Comparison of ENCODE assay signal across 8 cellular contexts in the genomic region with DNA sequence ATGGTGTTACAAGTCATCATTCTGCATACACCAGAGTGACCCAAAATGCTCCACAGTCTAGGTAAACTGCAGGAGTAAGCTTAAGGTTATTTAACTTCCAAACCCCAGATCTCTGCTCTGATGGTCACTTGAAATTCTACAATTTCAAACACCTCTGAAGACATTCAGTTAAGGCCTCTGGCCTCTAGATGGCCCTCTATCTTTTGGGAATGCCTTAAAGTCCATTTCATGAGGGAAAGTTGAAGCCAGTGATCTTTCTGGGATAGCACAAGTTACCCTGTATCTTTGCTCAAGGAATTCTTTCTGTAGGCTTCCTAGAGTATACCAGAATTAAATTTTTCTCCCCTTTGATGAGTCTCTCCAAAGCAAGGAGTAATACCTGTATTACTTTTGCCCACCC. TPM values are rescaled to one million over a fixed set of nuclear protein-coding genes. Genes with fewer than 3 reads are reported as not detected.
DNase-seq lines count a peak whose midpoint lies in the region; ATAC-seq, FAIRE-seq and TF ChIP-seq lines count a peak whose summit lies in the region.
"Not testable (repeated sequence)": the region's sequence is repeated elsewhere in the genome, so short reads cannot be mapped to it uniquely, and the experiment has no call there.

No MANE protein-coding gene starts in this region.

- not testable (repeated sequence) for H3K36me3 ChIP-seq in A673 (ENCODE audit: insufficient read depth, low read length, poor library complexity, severe bottlenecking); OCI-LY3 (replicated peaks; ENCODE audit: low read depth, low read length); endothelial cell of umbilical vein (ENCODE audit: control insufficient read depth in 2 of 2, extremely low read depth in 1 of 2, insufficient read depth in 2 of 2, low read length in 2 of 2); cardiac muscle cell; mucosa of descending colon (ENCODE audit: low read depth); spleen

- dilution Hi-C loops in endothelial cell of umbilical vein (cut with MboI; ENCODE audit: extremely low pct_ligation_motif_present, low sequenced_read_pairs): not testable (repeated sequence)

- not testable (repeated sequence) for H3K9me1 ChIP-seq in endothelial cell of umbilical vein (replicated peaks; ENCODE audit: control insufficient read depth, extremely low read depth, insufficient read depth, low read length)

- H3K9ac ChIP-seq in OCI-LY3 (ENCODE audit: low read length); endothelial cell of umbilical vein (replicated peaks; ENCODE audit: extremely low read depth, insufficient read depth, low read length): not testable (repeated sequence)

- not testable (repeated sequence) for H3K27me3 ChIP-seq in A673 (replicated peaks; ENCODE audit: insufficient read depth, low read depth, low read length, poor library complexity); OCI-LY3 (ENCODE audit: low read depth, low read length); cardiac muscle cell; spleen (replicated peaks in 1 of 7)
- H3K27me3 ChIP-seq in endothelial cell of umbilical vein (ENCODE audit: control insufficient read depth in 2 of 2, insufficient read depth in 2 of 2, low read length in 2 of 2): peaks cover 1 to 34% of the 10 kb centered on the region in 2 experiments

- TF ChIP-seq CTCF in A673 (conservative IDR thresholded peaks at IDR 0.05; ENCODE audit: low read depth, low read length) (peak; percentile 34; the same call in 1 of the 2 replicates), GM12873 (IDR thresholded peaks at IDR 0.05; ENCODE audit: insufficient read depth, low read depth, low read length, missing control alignments) (peak; percentile 22), OCI-LY3 (IDR thresholded peaks at IDR 0.05; ENCODE audit: low read depth, low read length) (peak; percentile 42; the same call in 1 of the 2 replicates), astrocyte of the spinal cord (IDR thresholded peaks at IDR 0.05; ENCODE audit: low read depth, low read length) (peak; percentile 17), endothelial cell of umbilical vein (IDR thresholded peaks at IDR 0.05; ENCODE audit: extremely low read depth in 1 of 2, insufficient read depth in 1 of 2, low read depth in 1 of 2, low read length in 2 of 2) (peak in 1 of 2 donors; percentile 7), cardiac muscle cell (IDR thresholded peaks at IDR 0.05; ENCODE audit: low read depth, low read length) (peak; percentile 38), spleen (IDR thresholded peaks at IDR 0.05 in 8 of 11, conservative IDR thresholded peaks at IDR 0.05 in 3 of 11) (peak in 6 of 11 experiments; percentile 23 to 41 (median 27))
- not testable (repeated sequence) for TF ChIP-seq CTCF in mucosa of descending colon (IDR thresholded peaks at IDR 0.05)

- not testable (repeated sequence) for DNase-seq in A673 (ENCODE audit: low spot score); astrocyte of the spinal cord (ENCODE audit: low read depth, low spot score); endothelial cell of umbilical vein (ENCODE audit: low read depth, low spot score); cardiac muscle cell (ENCODE audit: low read depth in 1 of 2, low spot score in 1 of 2); mucosa of descending colon; spleen

- in situ Hi-C loops in astrocyte of the spinal cord (cut with HindIII; ENCODE audit: low sequenced_read_pairs): not testable (repeated sequence)

- H3K4me2 ChIP-seq in OCI-LY3 (ENCODE audit: low read length); endothelial cell of umbilical vein (ENCODE audit: insufficient read depth, low read length): not testable (repeated sequence)

- not testable (repeated sequence) for H3K27ac ChIP-seq in A673 (ENCODE audit: low read depth, low read length, poor library complexity, severe bottlenecking); OCI-LY3 (ENCODE audit: low read length); endothelial cell of umbilical vein (ENCODE audit: insufficient read depth, low read depth, low read length); cardiac muscle cell; spleen

- intact Hi-C loops in A673 (cut with micrococcal nuclease; ENCODE audit: unreplicated experiment); endothelial cell of umbilical vein (cut with micrococcal nuclease); mucosa of descending colon (cut with DNase I, micrococcal nuclease); spleen (cut with DNase I; ENCODE audit: low total_unique reads): not testable (repeated sequence)

- not testable (repeated sequence) for H4K20me1 ChIP-seq in OCI-LY3 (ENCODE audit: insufficient read depth, low read length); endothelial cell of umbilical vein (replicated peaks; ENCODE audit: control insufficient read depth, extremely low read depth, insufficient read depth, low read length)

- not testable (repeated sequence) for H2AFZ ChIP-seq in OCI-LY3 (ENCODE audit: low read depth, low read length); endothelial cell of umbilical vein (ENCODE audit: low read depth, low read length)

- ATAC-seq in mucosa of descending colon: peak; percentile 31

- POLR2A ChIA-PET in A673 (lab: Charles Lee; ENCODE audit: low non-redundant PET); endothelial cell of umbilical vein (lab: Charles Lee): not testable (repeated sequence)

- FAIRE-seq in endothelial cell of umbilical vein (lab: Jason Lieb, UNC): peak; percentile 86

- TF ChIP-seq POLR2A in endothelial cell of umbilical vein (IDR thresholded peaks at IDR 0.05; ENCODE audit: low read depth, low read length); spleen (IDR thresholded peaks at IDR 0.05): not testable (repeated sequence)

- not testable (repeated sequence) for H3K9me3 ChIP-seq in A673 (ENCODE audit: low read depth, low read length, poor library complexity, severe bottlenecking); OCI-LY3 (ENCODE audit: insufficient read depth, low read length); endothelial cell of umbilical vein (replicated peaks; ENCODE audit: control insufficient read depth, insufficient read depth, low read length); cardiac muscle cell (ENCODE audit: low read depth); mucosa of descending colon; spleen

- CTCF ChIA-PET in A673 (lab: Charles Lee); endothelial cell of umbilical vein (lab: Charles Lee): not testable (repeated sequence)

- not testable (repeated sequence) for H3K4me1 ChIP-seq in A673 (ENCODE audit: insufficient read depth, low read length, poor library complexity, severe bottlenecking); OCI-LY3 (ENCODE audit: low read length); endothelial cell of umbilical vein (ENCODE audit: control insufficient read depth, extremely low read depth, insufficient read depth, low read length); cardiac muscle cell (ENCODE audit: low read depth); mucosa of descending colon (ENCODE audit: low read depth); spleen

- not testable (repeated sequence) for BruUV-seq in A673 (replicated peaks; lab: Mats Ljungman, UMichigan); endothelial cell of umbilical vein (replicated peaks; lab: Mats Ljungman, UMichigan)

- H3K4me3 ChIP-seq in A673 (ENCODE audit: low read depth, low read length, poor library complexity, severe bottlenecking); OCI-LY3 (ENCODE audit: low read length); astrocyte of the spinal cord (ENCODE audit: low read depth, low read length); endothelial cell of umbilical vein (replicated peaks in 1 of 3; ENCODE audit: insufficient read depth in 1 of 3, low read depth in 1 of 3, low read length in 3 of 3); cardiac muscle cell; mucosa of descending colon; spleen: not testable (repeated sequence)

- not testable (repeated sequence) for H3K79me2 ChIP-seq in OCI-LY3 (ENCODE audit: low read length); endothelial cell of umbilical vein (ENCODE audit: control insufficient read depth, insufficient read depth, low read length)

RNA-seq across cellular contexts. Expression of gene SAXO2, which starts 18.7 kb away (rescaled TPM):
- total RNA-seq in A673 (2021) (1.5 and 1.9 TPM in 2 replicates), endothelial cell of umbilical vein (0.67 and 5.2 TPM in 2 replicates), cardiac muscle cell (7.0 and 9.3 TPM in 2 replicates), mucosa of descending colon (1 to 10 TPM in 2 of 3 donors, under 1 TPM in 1; 0.58 to 2.3 (median 1.3) TPM), spleen (10 to 100 TPM in 1 of 7 donors, 1 to 10 TPM in 4, under 1 TPM in 1, not detected in 1; 0.23 to 12.0 (median 2.2) TPM)
- polyA plus RNA-seq in endothelial cell of umbilical vein (0.98 and 1.5 TPM in 2 replicates), cardiac muscle cell (20.6 and 26.3 TPM in 2 replicates), spleen (1 to 10 TPM in 2 of 3 donors, under 1 TPM in 1; 0.58 to 7.8 (median 1.4) TPM)
- polyA plus RNA-seq in endothelial cell of umbilical vein (2011; cell fraction: cytosol; rRNA removed): 1.4 and 1.6 TPM in 2 replicates
- polyA plus RNA-seq in endothelial cell of umbilical vein (2011; cell fraction: nucleus; rRNA removed): 6.4 and 7.2 TPM in 2 replicates
- not detected in 2 replicates for polyA plus RNA-seq in endothelial cell of umbilical vein (2012)
- 0.98 and 1.7 TPM in 2 replicates for polyA minus RNA-seq in endothelial cell of umbilical vein
- polyA minus RNA-seq in endothelial cell of umbilical vein (2011; cell fraction: cytosol; rRNA and poly(A)+ RNA removed): not detected
- polyA minus RNA-seq in endothelial cell of umbilical vein (2011; cell fraction: nucleus; rRNA and poly(A)+ RNA removed): 5.2 and 5.9 TPM in 2 replicates

RNA-seq across cellular contexts. Expression of gene EFL1, which starts 18.7 kb away (rescaled TPM):
- 21.9 and 26.1 TPM in 2 replicates for total RNA-seq in A673 (2021)
- 21.9 and 22.0 TPM in 2 replicates for total RNA-seq in endothelial cell of umbilical vein
- 5.7 and 6.6 TPM in 2 replicates for polyA plus RNA-seq in endothelial cell of umbilical vein
- polyA plus RNA-seq in endothelial cell of umbilical vein (2011; cell fraction: cytosol; rRNA removed): 11.3 and 12.1 TPM in 2 replicates
- polyA plus RNA-seq in endothelial cell of umbilical vein (2011; cell fraction: nucleus; rRNA removed): 13.8 and 18.2 TPM in 2 replicates
- polyA plus RNA-seq in endothelial cell of umbilical vein (2012): 12.9 and 15.5 TPM in 2 replicates
- 30.4 and 31.1 TPM in 2 replicates for polyA minus RNA-seq in endothelial cell of umbilical vein
- polyA minus RNA-seq in endothelial cell of umbilical vein (2011; cell fraction: cytosol; rRNA and poly(A)+ RNA removed): 31.5 TPM
- 36.1 and 58.5 TPM in 2 replicates for polyA minus RNA-seq in endothelial cell of umbilical vein (2011; cell fraction: nucleus; rRNA and poly(A)+ RNA removed)
- total RNA-seq in cardiac muscle cell: 42.1 and 54.8 TPM in 2 replicates
- polyA plus RNA-seq in cardiac muscle cell: 46.7 and 64.9 TPM in 2 replicates
- 10 to 100 TPM; 28.7 to 42.9 (median 33.1) TPM for total RNA-seq in mucosa of descending colon
- 10 to 100 TPM; 15.7 to 21.9 (median 19.0) TPM for total RNA-seq in spleen
- polyA plus RNA-seq in spleen: 1 to 10 TPM; 3.1 to 5.4 (median 4.8) TPM
